ENCODE assay signal across 12 cellular contexts in genomic region chr9:129725841-129726251, GRCh38. TPM values are rescaled to one million over a fixed set of nuclear protein-coding genes. Genes with fewer than 3 reads are reported as not detected.
DNase-seq lines count a peak whose midpoint lies in the region; ATAC-seq, FAIRE-seq and TF ChIP-seq lines count a peak whose summit lies in the region.
"Had no signal": no experiment of that assay in that cellular context is flagged by ENCODE, and none has a peak within 500 bp of the region (broad histone marks: within the 10 kb centered on the region; RNA-seq: fewer than 3 reads in every experiment).

No MANE protein-coding gene starts in this region.

- TF ChIP-seq EP300 in suprapubic skin (IDR thresholded peaks at IDR 0.05), result no peak

- 42% methylated on average over 9 of the region's 10 CpGs for WGBS in suprapubic skin
- 27 to 29% methylated on average over 10 of the region's 10 CpGs for WGBS in pancreas, 2 donors

- TF ChIP-seq POLR2A in suprapubic skin (IDR thresholded peaks at IDR 0.05), result no peak

- no peaks in the 10 kb centered on the region for H3K9me3 ChIP-seq in fibroblast of lung (ENCODE audit: control insufficient read depth, insufficient read depth, low read depth, low read length)
- H3K9me3 ChIP-seq in suprapubic skin, result no peaks in the 10 kb centered on the region
- H3K9me3 ChIP-seq in pancreas, result no peaks in the 10 kb centered on the region

- no peak overlapping the region for H3K9ac ChIP-seq in fibroblast of lung (ENCODE audit: insufficient read depth, low read length)

- no peaks in the 10 kb centered on the region for H4K20me1 ChIP-seq in fibroblast of lung (ENCODE audit: control insufficient read depth, extremely low read depth, insufficient read depth, low read length)

- TF ChIP-seq CTCF in fibroblast of lung (conservative IDR thresholded peaks at IDR 0.05 in 1 of 2, IDR thresholded peaks at IDR 0.05 in 1 of 2; ENCODE audit: low read depth in 1 of 2, low read length in 2 of 2), result no peak
- no peak for TF ChIP-seq CTCF in suprapubic skin (IDR thresholded peaks at IDR 0.05)
- no peak for TF ChIP-seq CTCF in pancreas (IDR thresholded peaks at IDR 0.05)

- ATAC-seq in pancreas (no peak), HG03342 (IDR thresholded peaks at IDR 0.05; ENCODE audit: unreplicated experiment) (no peak), GM18519 (IDR thresholded peaks at IDR 0.05; ENCODE audit: low FRiP score, unreplicated experiment) (no peak)

- intact Hi-C loops in pancreas (cut with DNase I), result no loop called here

- FAIRE-seq in pancreas (lab: Jason Lieb, UNC), result no peak
- FAIRE-seq: GM12891 had no signal

- DNase-seq in COR-L47 (lab: John Stamatoyannopoulos, UW) (peak; percentile 59), NCI-H2196 (lab: John Stamatoyannopoulos, UW; ENCODE audit: unreplicated experiment) (peak; percentile 77), fibroblast of lung (ENCODE audit: low read depth in 2 of 2) (peak in 1 of 2 donors; percentile 12), suprapubic skin (ENCODE audit: low spot score in 2 of 2) (no peak), pancreas (no peak)
- DNase-seq: left ventricle myocardium superior had no signal

- no peaks in the 10 kb centered on the region for H3K79me2 ChIP-seq in fibroblast of lung (ENCODE audit: control insufficient read depth, insufficient read depth, low read length)

- H3K36me3 ChIP-seq in fibroblast of lung (ENCODE audit: control insufficient read depth, insufficient read depth, low read length) (no peaks in the 10 kb centered on the region), suprapubic skin (peaks cover 10% of the 10 kb centered on the region), pancreas (no peaks in the 10 kb centered on the region)
- H3K36me3 ChIP-seq: brain microvascular endothelial cell had no signal

- H3K27ac ChIP-seq in fibroblast of lung (ENCODE audit: insufficient read depth, low read length) (no peak overlapping the region), suprapubic skin (peak overlapping the region; percentile 65), pancreas (no peak overlapping the region)
- H3K27ac ChIP-seq: brain microvascular endothelial cell had no signal

- H3K27me3 ChIP-seq in fibroblast of lung (ENCODE audit: control insufficient read depth, insufficient read depth, low read length) (no peaks in the 10 kb centered on the region), suprapubic skin (no peaks in the 10 kb centered on the region), pancreas (no peaks in the 10 kb centered on the region)
- H3K27me3 ChIP-seq: brain microvascular endothelial cell had no signal

- H3K4me3 ChIP-seq in fibroblast of lung (replicated peaks in 1 of 4; ENCODE audit: control extremely low read depth in 1 of 4, insufficient read depth in 1 of 4, low read depth in 3 of 4, low read length in 4 of 4) (no peak overlapping the region), suprapubic skin (no peak overlapping the region), pancreas (no peak overlapping the region)

- H3K4me1 ChIP-seq in fibroblast of lung (ENCODE audit: control insufficient read depth, extremely low read depth, insufficient read depth, low read length), result no peaks in the 10 kb centered on the region
- H3K4me1 ChIP-seq in suprapubic skin, result peaks cover 22% of the 10 kb centered on the region
- H3K4me1 ChIP-seq in pancreas, result no peaks in the 10 kb centered on the region

- peak overlapping the region; percentile 17 for H2AFZ ChIP-seq in fibroblast of lung (ENCODE audit: low read length)

- H3K4me2 ChIP-seq in fibroblast of lung (ENCODE audit: extremely low read depth, insufficient read depth, low read length), result no peak overlapping the region

RNA-seq across cellular contexts. Expression of gene PTGES, which starts 27.0 kb away (rescaled TPM):
- 9.6 and 16.7 TPM in 2 replicates for total RNA-seq in fibroblast of lung
- polyA plus RNA-seq in fibroblast of lung, result 8.8 and 13.3 TPM in 2 replicates
- polyA plus RNA-seq in fibroblast of lung (2012), result 9.3 and 11.7 TPM in 2 replicates
- polyA minus RNA-seq in fibroblast of lung (ENCODE audit: low replicate concordance), result 20.8 and 28.6 TPM in 2 replicates
- 10 to 100 TPM; 21.8 to 38.8 (median 24.0) TPM for total RNA-seq in suprapubic skin
- 1 to 10 TPM in 3 of 6 donors, under 1 TPM in 3; 0.16 to 2.5 (median 0.77) TPM for total RNA-seq in pancreas
- polyA plus RNA-seq in pancreas, result 1 to 10 TPM in 1 of 2 donors, under 1 TPM in 1; 0.75 to 1.8 TPM
- total RNA-seq: CD4-positive, alpha-beta memory T cell had no signal
- polyA plus RNA-seq: CD4-positive, alpha-beta memory T cell; IgD-negative memory B cell had no signal

Comparison
In these comparisons a context has a peak if more than half of its experiments do, and no peak if none do; other contexts are left out.
1. DNase-seq: peak in COR-L47 (single experiment) and NCI-H2196 (single experiment); none in suprapubic skin (0 of 2) and pancreas (0 of 6).